ENCODE assay signal across 17 cellular contexts in genomic region chr12:129819391-129819790, GRCh38.
"Had no signal": no experiment of that assay in that cellular context is flagged by ENCODE, and none has a peak within 500 bp of the region (broad histone marks: within the 10 kb centered on the region; RNA-seq: fewer than 3 reads in every experiment).

No MANE protein-coding gene starts in this region.

- H3K27me3 ChIP-seq: colonic mucosa, esophagus muscularis mucosa, stomach, testis, upper lobe of right lung had no signal

- H3K36me3 Mint-ChIP-seq: activated naive CD4-positive, alpha-beta T cell treated with anti-CD3 and anti-CD28 coated beads, Interleukin-2, amount 10 ng/mL, durations not matched to agents 7 days and 5 days had no signal

- H3K4me1 ChIP-seq: colonic mucosa, esophagus muscularis mucosa, lower lobe of right lung, stomach, testis, upper lobe of right lung had no signal

- H3K27ac Mint-ChIP-seq: activated CD4-positive, alpha-beta memory T cell treated with anti-CD3 and anti-CD28 coated beads, Interleukin-2, amount 10 ng/mL, durations not matched to agents 7 days and 5 days; activated CD4-positive, alpha-beta T cell treated with anti-CD3 and anti-CD28 coated beads for 36 hours; activated naive CD4-positive, alpha-beta T cell treated with anti-CD3 and anti-CD28 coated beads, Interleukin-2, amount 10 ng/mL, durations not matched to agents 7 days and 5 days; activated T-cell treated with anti-CD3 and anti-CD28 coated beads, Interleukin-2, amount 50 U/mL, for 24 hours had no signal

- H3K4me3 ChIP-seq: colonic mucosa, esophagus muscularis mucosa, lower lobe of right lung, stomach, testis, upper lobe of right lung had no signal

- H3K9me3 ChIP-seq: colonic mucosa, esophagus muscularis mucosa, lower lobe of right lung, testis, upper lobe of right lung had no signal

- ATAC-seq: activated CD4-positive, alpha-beta T cell treated with anti-CD3 and anti-CD28 coated beads for 36 hours; lower lobe of right lung; upper lobe of right lung had no signal

- H3K36me3 ChIP-seq: colonic mucosa, esophagus muscularis mucosa, lower lobe of right lung, stomach, upper lobe of right lung had no signal

- DNase-seq: activated CD4-positive, alpha-beta memory T cell treated with anti-CD3 and anti-CD28 coated beads, Interleukin-2, amount 10 ng/mL, durations not matched to agents 7 days and 5 days; activated CD4-positive, alpha-beta T cell treated with anti-CD3 and anti-CD28 coated beads for 36 hours; activated naive CD4-positive, alpha-beta T cell treated with anti-CD3 and anti-CD28 coated beads, Interleukin-2, amount 10 ng/mL, durations not matched to agents 7 days and 5 days; activated T-cell treated with anti-CD3 and anti-CD28 coated beads, Interleukin-2, amount 50 U/mL, for 24 hours; caudate nucleus; colonic mucosa; kidney; lower lobe of right lung; midbrain; stimulated activated CD4-positive, alpha-beta T cell treated with anti-CD3 and anti-CD28 coated beads, Interleukin-12 subunit alpha, Interleukin-12 subunit beta, amount 100 ng/mL, for 4 hours; stimulated activated CD4-positive, alpha-beta T cell treated with anti-CD3 and anti-CD28 coated beads, Interleukin-2, amount 100 ng/mL, for 24 hours; stomach; T-helper 2 cell; testis; upper lobe of right lung had no signal

- H3K4me3 Mint-ChIP-seq: activated CD4-positive, alpha-beta memory T cell treated with anti-CD3 and anti-CD28 coated beads, Interleukin-2, amount 10 ng/mL, durations not matched to agents 7 days and 5 days; activated CD4-positive, alpha-beta T cell treated with anti-CD3 and anti-CD28 coated beads for 36 hours; activated naive CD4-positive, alpha-beta T cell treated with anti-CD3 and anti-CD28 coated beads, Interleukin-2, amount 10 ng/mL, durations not matched to agents 7 days and 5 days; activated T-cell treated with anti-CD3 and anti-CD28 coated beads, Interleukin-2, amount 50 U/mL, for 24 hours; neural crest cell had no signal

- H3K4me1 Mint-ChIP-seq: activated CD4-positive, alpha-beta memory T cell treated with anti-CD3 and anti-CD28 coated beads, Interleukin-2, amount 10 ng/mL, durations not matched to agents 7 days and 5 days; activated CD4-positive, alpha-beta T cell treated with anti-CD3 and anti-CD28 coated beads for 36 hours; activated naive CD4-positive, alpha-beta T cell treated with anti-CD3 and anti-CD28 coated beads, Interleukin-2, amount 10 ng/mL, durations not matched to agents 7 days and 5 days; neural crest cell had no signal

- H3K27me3 Mint-ChIP-seq: activated CD4-positive, alpha-beta memory T cell treated with anti-CD3 and anti-CD28 coated beads, Interleukin-2, amount 10 ng/mL, durations not matched to agents 7 days and 5 days; activated CD4-positive, alpha-beta T cell treated with anti-CD3 and anti-CD28 coated beads for 36 hours; activated naive CD4-positive, alpha-beta T cell treated with anti-CD3 and anti-CD28 coated beads, Interleukin-2, amount 10 ng/mL, durations not matched to agents 7 days and 5 days; activated T-cell treated with anti-CD3 and anti-CD28 coated beads, Interleukin-2, amount 50 U/mL, for 24 hours had no signal

- H3K27ac ChIP-seq: colonic mucosa, esophagus muscularis mucosa, lower lobe of right lung, stomach, testis, upper lobe of right lung had no signal
